ENCODE assay signal across 19 cellular contexts in the genomic region with DNA sequence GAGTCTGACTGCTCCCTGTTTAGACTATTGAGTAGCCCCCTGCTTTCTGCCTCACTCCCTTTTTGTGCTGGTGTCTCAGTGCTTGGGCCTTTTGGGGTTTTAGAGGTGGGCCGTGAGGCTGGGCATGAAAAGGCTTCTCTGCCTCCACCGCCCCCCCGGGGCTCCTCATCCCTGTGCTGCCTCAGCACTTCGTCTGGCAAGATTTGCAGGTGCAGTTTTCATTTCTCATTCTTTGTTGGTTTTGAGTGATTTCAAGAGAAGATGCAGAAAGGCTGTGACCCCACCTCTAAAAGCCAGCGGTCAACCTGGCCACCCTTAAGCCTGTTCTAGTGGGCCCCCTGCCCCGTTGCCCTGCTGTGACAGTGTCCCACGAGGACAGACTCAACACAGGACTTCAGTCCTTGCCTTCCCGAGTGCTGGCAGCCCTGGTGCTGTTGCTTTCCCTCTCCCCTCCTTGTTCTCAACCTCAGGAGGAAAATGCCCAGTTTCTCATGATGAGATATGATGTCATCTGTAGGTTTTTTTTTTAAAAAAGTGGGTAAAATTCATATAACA. TPM values are rescaled to one million over a fixed set of nuclear protein-coding genes. Genes with fewer than 3 reads are reported as not detected.
A peak's percentile ranks its signal among the peaks of the same experiment; 100 is the strongest.
DNase-seq lines count a peak whose midpoint lies in the region; ATAC-seq and TF ChIP-seq lines count a peak whose summit lies in the region.
"Had no signal": no experiment of that assay in that cellular context is flagged by ENCODE, and none has a peak within 500 bp of the region (broad histone marks: within the 10 kb centered on the region; RNA-seq: fewer than 3 reads in every experiment).

No MANE protein-coding gene starts in this region.

- TF ChIP-seq CTCF in activated CD8-positive, alpha-beta T cell treated with anti-CD3 and anti-CD28 coated beads for 36 hours (IDR thresholded peaks at IDR 0.05) = no peak

- CTCF ChIA-PET in activated CD8-positive, alpha-beta T cell treated with anti-CD3 and anti-CD28 coated beads for 36 hours (lab: Charles Lee) = no interaction called here
- CTCF ChIA-PET in activated CD8-positive, alpha-beta T cell treated with anti-CD3 and anti-CD28 coated beads, Interleukin-2, amount 10 ng/mL, durations not matched to agents 7 days and 5 days (lab: Charles Lee) = no interaction called here

- DNase-seq in activated CD8-positive, alpha-beta T cell treated with anti-CD3 and anti-CD28 coated beads for 36 hours = peak; percentile 9
- no peak for DNase-seq in activated CD8-positive, alpha-beta T cell treated with anti-CD3 and anti-CD28 coated beads, Interleukin-2, amount 10 ng/mL, durations not matched to agents 7 days and 5 days
- DNase-seq in H7 (peak; percentile 4), HUDEP-2 (lab: John Stamatoyannopoulos, UW; ENCODE audit: unreplicated experiment in 76 of 76) (no peak)
- DNase-seq in activated naive CD8-positive, alpha-beta T cell treated with anti-CD3 and anti-CD28 coated beads, Interleukin-2, amount 50 U/mL, for 24 hours = no peak
- DNase-seq in naive thymus-derived CD8-positive, alpha-beta T cell = peak in 1 of 10 donors; percentile 48
- DNase-seq: activated CD4-positive, alpha-beta T cell treated with anti-CD3 and anti-CD28 coated beads, Interleukin-2, amount 10 ng/mL, durations not matched to agents 24 days and 14 days; activated CD8-positive, alpha-beta memory T cell treated with anti-CD3 and anti-CD28 coated beads, Interleukin-2, amount 50 U/mL, for 4 hours; GF-D8; glutamatergic neuron; mammary epithelial cell; NCI-H510A treated with DMSO at 0.1 percent for 48 hours; small intestine; stimulated activated CD4-positive, alpha-beta T cell treated with anti-CD3 and anti-CD28 coated beads, Interleukin-2, amount 100 ng/mL, for 24 hours had no signal

- H3K27ac Mint-ChIP-seq in activated CD8-positive, alpha-beta T cell treated with anti-CD3 and anti-CD28 coated beads for 36 hours = no peak overlapping the region
- H3K27ac Mint-ChIP-seq in activated CD8-positive, alpha-beta T cell treated with anti-CD3 and anti-CD28 coated beads, Interleukin-2, amount 10 ng/mL, durations not matched to agents 7 days and 5 days = no peak overlapping the region
- H3K27ac Mint-ChIP-seq in activated naive CD8-positive, alpha-beta T cell treated with anti-CD3 and anti-CD28 coated beads, Interleukin-2, amount 50 U/mL, for 24 hours = peak overlapping the region; percentile 17
- H3K27ac Mint-ChIP-seq in naive thymus-derived CD8-positive, alpha-beta T cell = peak overlapping the region; percentile 22 to 91 (median 83)
- H3K27ac Mint-ChIP-seq: activated CD4-positive, alpha-beta T cell treated with anti-CD3 and anti-CD28 coated beads, Interleukin-2, amount 10 ng/mL, durations not matched to agents 24 days and 14 days; IgD-negative memory B cell; T-helper 2 cell treated with Interferon-gamma antibody and Interleukin-4, amounts not matched to agents 5 μg/mL and 100 μg/mL, for 36 hours had no signal

- intact Hi-C loops in activated CD8-positive, alpha-beta T cell treated with anti-CD3 and anti-CD28 coated beads for 36 hours (cut with micrococcal nuclease) = no loop called here

- POLR2A ChIA-PET in activated CD8-positive, alpha-beta T cell treated with anti-CD3 and anti-CD28 coated beads for 36 hours (lab: Charles Lee) = interaction anchor here (1.8 kb wide), 1 partner anchor 38 kb away, joined by 4 read pairs; a partner anchor contains a TSS
- POLR2A ChIA-PET in activated CD8-positive, alpha-beta T cell treated with anti-CD3 and anti-CD28 coated beads, Interleukin-2, amount 10 ng/mL, durations not matched to agents 7 days and 5 days (lab: Charles Lee) = no interaction called here
- POLR2A ChIA-PET in naive thymus-derived CD8-positive, alpha-beta T cell (lab: Charles Lee) = interaction anchor here (0.6 to 0.8 kb wide), 2 partner anchors 13 kb away, joined by 3 read pairs; no protein-coding TSS in a partner anchor

- no peaks in the 10 kb centered on the region for H3K27me3 Mint-ChIP-seq in activated CD8-positive, alpha-beta T cell treated with anti-CD3 and anti-CD28 coated beads for 36 hours
- H3K27me3 Mint-ChIP-seq in activated CD8-positive, alpha-beta T cell treated with anti-CD3 and anti-CD28 coated beads, Interleukin-2, amount 10 ng/mL, durations not matched to agents 7 days and 5 days (ENCODE audit: low read depth) = no peaks in the 10 kb centered on the region
- no peaks in the 10 kb centered on the region for H3K27me3 Mint-ChIP-seq in activated naive CD8-positive, alpha-beta T cell treated with anti-CD3 and anti-CD28 coated beads, Interleukin-2, amount 50 U/mL, for 24 hours
- no peaks in the 10 kb centered on the region for H3K27me3 Mint-ChIP-seq in naive thymus-derived CD8-positive, alpha-beta T cell

- peaks cover 3% of the 10 kb centered on the region for H3K36me3 ChIP-seq in H7 (replicated peaks; ENCODE audit: control insufficient read depth, insufficient read depth, low read length)

- H3K27me3 ChIP-seq in H7 (ENCODE audit: control insufficient read depth, insufficient read depth, low read length) = no peaks in the 10 kb centered on the region
- H3K27me3 ChIP-seq: dorsolateral prefrontal cortex had no signal

- no peak overlapping the region for H3K4me3 ChIP-seq in H7 (ENCODE audit: insufficient read depth, low read depth, low read length)
- H3K4me3 ChIP-seq: dorsolateral prefrontal cortex had no signal

- no peak overlapping the region for H3K4me3 Mint-ChIP-seq in activated CD8-positive, alpha-beta T cell treated with anti-CD3 and anti-CD28 coated beads for 36 hours
- no peak overlapping the region for H3K4me3 Mint-ChIP-seq in activated CD8-positive, alpha-beta T cell treated with anti-CD3 and anti-CD28 coated beads, Interleukin-2, amount 10 ng/mL, durations not matched to agents 7 days and 5 days
- H3K4me3 Mint-ChIP-seq in activated naive CD8-positive, alpha-beta T cell treated with anti-CD3 and anti-CD28 coated beads, Interleukin-2, amount 50 U/mL, for 24 hours = no peak overlapping the region
- H3K4me3 Mint-ChIP-seq in naive thymus-derived CD8-positive, alpha-beta T cell = peak overlapping the region in 7 of 10 donors; percentile 15 to 74 (median 52)
- H3K4me3 Mint-ChIP-seq: activated CD4-positive, alpha-beta T cell treated with anti-CD3 and anti-CD28 coated beads, Interleukin-2, amount 10 ng/mL, durations not matched to agents 24 days and 14 days; IgD-negative memory B cell; T-helper 2 cell treated with Interferon-gamma antibody and Interleukin-4, amounts not matched to agents 5 μg/mL and 100 μg/mL, for 36 hours had no signal

- H3K36me3 Mint-ChIP-seq in activated CD8-positive, alpha-beta T cell treated with anti-CD3 and anti-CD28 coated beads for 36 hours (ENCODE audit: low read depth) = peaks cover 21% of the 10 kb centered on the region
- peaks cover 33% of the 10 kb centered on the region for H3K36me3 Mint-ChIP-seq in activated CD8-positive, alpha-beta T cell treated with anti-CD3 and anti-CD28 coated beads, Interleukin-2, amount 10 ng/mL, durations not matched to agents 7 days and 5 days (ENCODE audit: low read depth)
- H3K36me3 Mint-ChIP-seq in activated naive CD8-positive, alpha-beta T cell treated with anti-CD3 and anti-CD28 coated beads, Interleukin-2, amount 50 U/mL, for 24 hours (ENCODE audit: low read depth) = peaks cover 4% of the 10 kb centered on the region
- peaks cover 0 to 63% (median 11%) of the 10 kb centered on the region in 3 donors for H3K36me3 Mint-ChIP-seq in naive thymus-derived CD8-positive, alpha-beta T cell
- H3K36me3 Mint-ChIP-seq: IgD-negative memory B cell had no signal

- no peak for ATAC-seq in activated CD8-positive, alpha-beta T cell treated with anti-CD3 and anti-CD28 coated beads for 36 hours
- ATAC-seq in activated CD8-positive, alpha-beta T cell treated with anti-CD3 and anti-CD28 coated beads, Interleukin-2, amount 10 ng/mL, durations not matched to agents 7 days and 5 days = no peak
- no peak for ATAC-seq in activated naive CD8-positive, alpha-beta T cell treated with anti-CD3 and anti-CD28 coated beads, Interleukin-2, amount 50 U/mL, for 24 hours
- ATAC-seq in naive thymus-derived CD8-positive, alpha-beta T cell = no peak
- ATAC-seq in GM21576 (IDR thresholded peaks at IDR 0.05; ENCODE audit: unreplicated experiment) (no peak), HG03460 (IDR thresholded peaks at IDR 0.05; ENCODE audit: unreplicated experiment) (no peak)

- no peaks in the 10 kb centered on the region for H3K9me3 Mint-ChIP-seq in activated CD8-positive, alpha-beta T cell treated with anti-CD3 and anti-CD28 coated beads for 36 hours
- no peaks in the 10 kb centered on the region for H3K9me3 Mint-ChIP-seq in activated CD8-positive, alpha-beta T cell treated with anti-CD3 and anti-CD28 coated beads, Interleukin-2, amount 10 ng/mL, durations not matched to agents 7 days and 5 days (ENCODE audit: insufficient read depth)
- no peaks in the 10 kb centered on the region for H3K9me3 Mint-ChIP-seq in activated naive CD8-positive, alpha-beta T cell treated with anti-CD3 and anti-CD28 coated beads, Interleukin-2, amount 50 U/mL, for 24 hours
- H3K9me3 Mint-ChIP-seq in naive thymus-derived CD8-positive, alpha-beta T cell = no peaks in the 10 kb centered on the region
- H3K9me3 Mint-ChIP-seq: activated CD4-positive, alpha-beta T cell treated with anti-CD3 and anti-CD28 coated beads, Interleukin-2, amount 10 ng/mL, durations not matched to agents 24 days and 14 days; IgD-negative memory B cell; T-helper 2 cell treated with Interferon-gamma antibody and Interleukin-4, amounts not matched to agents 5 μg/mL and 100 μg/mL, for 36 hours had no signal

- H3K4me1 Mint-ChIP-seq in activated CD8-positive, alpha-beta T cell treated with anti-CD3 and anti-CD28 coated beads for 36 hours (ENCODE audit: low read depth) = peaks cover 62% of the 10 kb centered on the region
- peaks cover 50% of the 10 kb centered on the region for H3K4me1 Mint-ChIP-seq in activated CD8-positive, alpha-beta T cell treated with anti-CD3 and anti-CD28 coated beads, Interleukin-2, amount 10 ng/mL, durations not matched to agents 7 days and 5 days (ENCODE audit: low read depth)
- H3K4me1 Mint-ChIP-seq in activated naive CD8-positive, alpha-beta T cell treated with anti-CD3 and anti-CD28 coated beads, Interleukin-2, amount 50 U/mL, for 24 hours = peaks cover 51% of the 10 kb centered on the region
- H3K4me1 Mint-ChIP-seq in naive thymus-derived CD8-positive, alpha-beta T cell = peaks cover 46 to 92% (median 83%) of the 10 kb centered on the region in 4 donors
- H3K4me1 Mint-ChIP-seq: IgD-negative memory B cell had no signal

RNA-seq across cellular contexts. Expression of a gene that starts 38.0 kb away (rescaled TPM):
- total RNA-seq in activated CD8-positive, alpha-beta T cell treated with anti-CD3 and anti-CD28 coated beads for 36 hours = 10 to 100 TPM; 30.8 to 32.0 TPM
- total RNA-seq in activated CD8-positive, alpha-beta T cell treated with anti-CD3 and anti-CD28 coated beads, Interleukin-2, amount 10 ng/mL, durations not matched to agents 7 days and 5 days = 10 to 100 TPM; 29.5 TPM
- total RNA-seq in H7 (2014; rRNA removed; shearing (Covaris generic)) = 13.9 and 15.6 TPM in 2 replicates
- total RNA-seq in naive thymus-derived CD8-positive, alpha-beta T cell = 100 to 1,000 TPM; 206 to 216 TPM
- 100 to 1,000 TPM in 1 of 3 donors, 10 to 100 TPM in 2; 75.5 to 164 (median 95.1) TPM for polyA plus RNA-seq in naive thymus-derived CD8-positive, alpha-beta T cell

Comparison
In these comparisons a context has a peak if more than half of its experiments do, and no peak if none do; other contexts are left out.
1. DNase-seq: peak in activated CD8-positive, alpha-beta T cell treated with anti-CD3 and anti-CD28 coated beads for 36 hours (single experiment) and H7 (single experiment); none in activated CD8-positive, alpha-beta T cell treated with anti-CD3 and anti-CD28 coated beads, Interleukin-2, amount 10 ng/mL, durations not matched to agents 7 days and 5 days (single experiment), activated naive CD8-positive, alpha-beta T cell treated with anti-CD3 and anti-CD28 coated beads, Interleukin-2, amount 50 U/mL, for 24 hours (single experiment) and HUDEP-2 (0 of 76).
2. H3K27ac Mint-ChIP-seq: peak in activated naive CD8-positive, alpha-beta T cell treated with anti-CD3 and anti-CD28 coated beads, Interleukin-2, amount 50 U/mL, for 24 hours (single experiment) and naive thymus-derived CD8-positive, alpha-beta T cell (10 of 10); none in activated CD8-positive, alpha-beta T cell treated with anti-CD3 and anti-CD28 coated beads for 36 hours (single experiment) and activated CD8-positive, alpha-beta T cell treated with anti-CD3 and anti-CD28 coated beads, Interleukin-2, amount 10 ng/mL, durations not matched to agents 7 days and 5 days (single experiment).
3. H3K4me3 Mint-ChIP-seq: peak in naive thymus-derived CD8-positive, alpha-beta T cell (7 of 10); none in activated CD8-positive, alpha-beta T cell treated with anti-CD3 and anti-CD28 coated beads for 36 hours (single experiment), activated CD8-positive, alpha-beta T cell treated with anti-CD3 and anti-CD28 coated beads, Interleukin-2, amount 10 ng/mL, durations not matched to agents 7 days and 5 days (single experiment) and activated naive CD8-positive, alpha-beta T cell treated with anti-CD3 and anti-CD28 coated beads, Interleukin-2, amount 50 U/mL, for 24 hours (single experiment).
4. RNA of a gene that starts 38.0 kb away (total RNA-seq): 206 to 216 TPM in naive thymus-derived CD8-positive, alpha-beta T cell; 30.8 to 32.0 TPM in activated CD8-positive, alpha-beta T cell treated with anti-CD3 and anti-CD28 coated beads for 36 hours, 29.5 TPM in activated CD8-positive, alpha-beta T cell treated with anti-CD3 and anti-CD28 coated beads, Interleukin-2, amount 10 ng/mL, durations not matched to agents 7 days and 5 days and 13.9 to 15.6 TPM in H7; every median in the first group is over 4 times any median in the second.